Comparison of ENCODE assay signal across 20 cellular contexts in genomic region chr10:52221937-52222336, GRCh38.
"Had no signal": no experiment of that assay in that cellular context is flagged by ENCODE, and none has a peak within 500 bp of the region (broad histone marks: within the 10 kb centered on the region; RNA-seq: fewer than 3 reads in every experiment).

No MANE protein-coding gene starts in this region.

- H3K4me3 Mint-ChIP-seq: naive thymus-derived CD4-positive, alpha-beta T cell; stimulated activated memory B cell treated with anti-CD40 and anti-IgM and Interleukin-4, amounts not matched to agents 10 μg/mL and 1 μg/mL and 100 μg/mL, for 72 hours; stimulated activated naive CD8-positive, alpha-beta T cell treated with anti-CD3 and anti-CD28 coated beads, Interleukin-15, Interleukin-2, amounts not matched to agents 100 ng/mL and 50 ng/mL, for 24 hours had no signal

- H3K27me3 Mint-ChIP-seq: naive thymus-derived CD4-positive, alpha-beta T cell; stimulated activated memory B cell treated with anti-CD40 and anti-IgM and Interleukin-4, amounts not matched to agents 10 μg/mL and 1 μg/mL and 100 μg/mL, for 72 hours; stimulated activated naive CD8-positive, alpha-beta T cell treated with anti-CD3 and anti-CD28 coated beads, Interleukin-15, Interleukin-2, amounts not matched to agents 100 ng/mL and 50 ng/mL, for 24 hours had no signal

- H3K36me3 Mint-ChIP-seq: naive thymus-derived CD4-positive, alpha-beta T cell; stimulated activated memory B cell treated with anti-CD40 and anti-IgM and Interleukin-4, amounts not matched to agents 10 μg/mL and 1 μg/mL and 100 μg/mL, for 72 hours had no signal

- H3K4me1 Mint-ChIP-seq: naive thymus-derived CD4-positive, alpha-beta T cell had no signal

- H3K27ac ChIP-seq: dorsolateral prefrontal cortex, esophagus muscularis mucosa, gastrocnemius medialis, neutrophil, psoas muscle, spleen, tibial artery, upper lobe of left lung, uterus had no signal

- H3K4me3 ChIP-seq: dorsolateral prefrontal cortex, esophagus muscularis mucosa, gastrocnemius medialis, psoas muscle, spleen, tibial artery, upper lobe of left lung, uterus had no signal

- FAIRE-seq: endometrium had no signal

- H3K9me3 Mint-ChIP-seq: stimulated activated memory B cell treated with anti-CD40 and anti-IgM and Interleukin-4, amounts not matched to agents 10 μg/mL and 1 μg/mL and 100 μg/mL, for 72 hours; stimulated activated naive CD8-positive, alpha-beta T cell treated with anti-CD3 and anti-CD28 coated beads, Interleukin-15, Interleukin-2, amounts not matched to agents 100 ng/mL and 50 ng/mL, for 24 hours had no signal

- H3K4me1 ChIP-seq: esophagus muscularis mucosa, psoas muscle, uterus had no signal

- H3K9me3 ChIP-seq: esophagus muscularis mucosa, gastrocnemius medialis, neutrophil, psoas muscle, spleen, tibial artery, upper lobe of left lung, uterus had no signal

- DNase-seq: dorsolateral prefrontal cortex; effector memory CD4-positive, alpha-beta T cell; gastrocnemius medialis; islet precursor cell; mammary epithelial cell; naive thymus-derived CD4-positive, alpha-beta T cell; psoas muscle; retina; spleen; stimulated activated CD4-positive, alpha-beta T cell treated with anti-CD3 and anti-CD28 coated beads, Interleukin-15, amount 100 ng/mL, for 24 hours; stimulated activated CD4-positive, alpha-beta T cell treated with anti-CD3 and anti-CD28 coated beads, Interleukin-1b, Interleukin-23, amount 100 ng/mL, for 48 hours; stimulated activated CD4-positive, alpha-beta T cell treated with anti-CD3 and anti-CD28 coated beads, Interleukin-4, amount 100 ng/mL, for 24 hours; tibial artery; upper lobe of left lung; uterus had no signal

- H3K36me3 ChIP-seq: esophagus muscularis mucosa, gastrocnemius medialis, neutrophil, spleen, tibial artery, upper lobe of left lung, uterus had no signal

- H3K27ac Mint-ChIP-seq: stimulated activated memory B cell treated with anti-CD40 and anti-IgM and Interleukin-4, amounts not matched to agents 10 μg/mL and 1 μg/mL and 100 μg/mL, for 72 hours; stimulated activated naive CD8-positive, alpha-beta T cell treated with anti-CD3 and anti-CD28 coated beads, Interleukin-15, Interleukin-2, amounts not matched to agents 100 ng/mL and 50 ng/mL, for 24 hours had no signal

- H3K27me3 ChIP-seq: dorsolateral prefrontal cortex, esophagus muscularis mucosa, gastrocnemius medialis, neutrophil, spleen, tibial artery, upper lobe of left lung, uterus had no signal
